In genomic region chr10:24814568-24815313, GRCh38 we compare ENCODE assay signal across 15 cellular contexts.
DNase-seq lines count a peak whose midpoint lies in the region; ATAC-seq and TF ChIP-seq lines count a peak whose summit lies in the region.
"Had no signal": no experiment of that assay in that cellular context is flagged by ENCODE, and none has a peak within 500 bp of the region (broad histone marks: within the 10 kb centered on the region; RNA-seq: fewer than 3 reads in every experiment).

No MANE protein-coding gene starts in this region.

- peak; percentile 75 for DNase-seq in A172 (ENCODE audit: low spot score)
- peak; percentile 47 for DNase-seq in HCEC 1CT
- DNase-seq in fibroblast of mammary gland (ENCODE audit: low read depth): peak; percentile 45
- DNase-seq in UCSD-AML1 (lab: John Stamatoyannopoulos, UW; ENCODE audit: unreplicated experiment): no peak
- no peak for DNase-seq in neural progenitor cell (ENCODE audit: low spot score)
- DNase-seq in psoas muscle: no peak
- DNase-seq: amniotic stem cell; hippocampal formation; occipital lobe; Peyer's patch; stimulated activated CD4-positive, alpha-beta T cell treated with anti-CD3 and anti-CD28 coated beads, Interleukin-15, amount 100 ng/mL, for 24 hours had no signal

- ATAC-seq in SK-N-SH treated with all-trans-retinoic acid at 6 μM for 48 hours (peak; percentile 75), psoas muscle (no peak), HG02852 (IDR thresholded peaks at IDR 0.05; ENCODE audit: unreplicated experiment) (no peak)

- H2AFZ ChIP-seq in neural progenitor cell (replicated peaks): no peak overlapping the region

- H3K36me3 ChIP-seq in neural progenitor cell: no peaks in the 10 kb centered on the region
- H3K36me3 ChIP-seq in psoas muscle (ENCODE audit: insufficient read depth in 1 of 2, low read depth in 1 of 2): no peaks in the 10 kb centered on the region
- H3K36me3 ChIP-seq: Peyer's patch had no signal

- no peak overlapping the region for H3K4me2 ChIP-seq in neural progenitor cell

- H4K20me1 ChIP-seq in neural progenitor cell (ENCODE audit: low read depth): no peaks in the 10 kb centered on the region

- H3K4me1 Mint-ChIP-seq in neural progenitor cell: peaks cover 5% of the 10 kb centered on the region
- H3K4me1 Mint-ChIP-seq: B cell, memory B cell had no signal

- 86 to 88% (median 86%) methylated on average over 11 of the region's 11 CpGs for WGBS in psoas muscle, 3 donors

- intact Hi-C loops in psoas muscle (cut with DNase I): no loop called here

- no peak overlapping the region for H3K27ac ChIP-seq in neural progenitor cell
- H3K27ac ChIP-seq in psoas muscle: no peak overlapping the region
- H3K27ac ChIP-seq: Peyer's patch had no signal

- H3K79me2 ChIP-seq in neural progenitor cell (ENCODE audit: low read depth): no peaks in the 10 kb centered on the region

- no peak overlapping the region for H3K27ac Mint-ChIP-seq in neural progenitor cell
- H3K27ac Mint-ChIP-seq: B cell, memory B cell had no signal

- H3K27me3 ChIP-seq in neural progenitor cell: no peaks in the 10 kb centered on the region
- no peaks in the 10 kb centered on the region for H3K27me3 ChIP-seq in psoas muscle (ENCODE audit: insufficient read depth in 3 of 3, low read length in 2 of 3)
- H3K27me3 ChIP-seq: Peyer's patch had no signal

- no peaks in the 10 kb centered on the region for H3F3A ChIP-seq in neural progenitor cell (ENCODE audit: low read depth)

- TF ChIP-seq CTCF in fibroblast of mammary gland (conservative IDR thresholded peaks at IDR 0.05; ENCODE audit: control insufficient read depth, insufficient read depth, low read depth, low read length) (no peak), neural progenitor cell (IDR thresholded peaks at IDR 0.05) (no peak), psoas muscle (IDR thresholded peaks at IDR 0.05) (no peak)

- H3K4me3 ChIP-seq in fibroblast of mammary gland (ENCODE audit: control insufficient read depth, low read depth, low read length) (no peak overlapping the region), neural progenitor cell (no peak overlapping the region), psoas muscle (no peak overlapping the region)
- H3K4me3 ChIP-seq: Peyer's patch had no signal

- H3K9me3 ChIP-seq in neural progenitor cell (ENCODE audit: low read depth) (no peaks in the 10 kb centered on the region), psoas muscle (no peaks in the 10 kb centered on the region)
- H3K9me3 ChIP-seq: Peyer's patch had no signal

- H3K27me3 Mint-ChIP-seq in neural progenitor cell (ENCODE audit: insufficient read depth, low read depth): no peaks in the 10 kb centered on the region
- H3K27me3 Mint-ChIP-seq: B cell had no signal

- H3K4me1 ChIP-seq in neural progenitor cell: peaks cover 5% of the 10 kb centered on the region
- no peaks in the 10 kb centered on the region for H3K4me1 ChIP-seq in psoas muscle
- H3K4me1 ChIP-seq: Peyer's patch had no signal

- H3K36me3 Mint-ChIP-seq in neural progenitor cell: no peaks in the 10 kb centered on the region

- H3K4me3 Mint-ChIP-seq in neural progenitor cell: no peak overlapping the region
- H3K4me3 Mint-ChIP-seq: B cell, memory B cell had no signal

- no peak overlapping the region for H3K9ac ChIP-seq in neural progenitor cell

- no peaks in the 10 kb centered on the region for H3K9me3 Mint-ChIP-seq in neural progenitor cell
- H3K9me3 Mint-ChIP-seq: memory B cell had no signal

TF ChIP-seq in SK-N-SH treated with all-trans-retinoic acid at 6 μM for 48 hours, 23 proteins besides CTCF, POLR2A, EP300 and RAD21:
- TF ChIP-seq OSR1 (CRISPR knock-in tag; IDR thresholded peaks at IDR 0.05) (no peak), ARNTL (CRISPR knock-in tag; IDR thresholded peaks at IDR 0.05; ENCODE audit: borderline replicate concordance, low read depth) (no peak), PPARA (CRISPR knock-in tag; IDR thresholded peaks at IDR 0.05; ENCODE audit: borderline replicate concordance) (no peak), BACH2 (CRISPR knock-in tag; IDR thresholded peaks at IDR 0.05; ENCODE audit: borderline replicate concordance) (no peak), ZNF70 (CRISPR knock-in tag; IDR thresholded peaks at IDR 0.05) (no peak), RARB (CRISPR knock-in tag; IDR thresholded peaks at IDR 0.05) (no peak), ISL1 (CRISPR knock-in tag; IDR thresholded peaks at IDR 0.05) (no peak), CSRNP3 (CRISPR knock-in tag; IDR thresholded peaks at IDR 0.05) (no peak), POU6F1 (CRISPR knock-in tag; IDR thresholded peaks at IDR 0.05; ENCODE audit: borderline replicate concordance, low read depth) (no peak), ZNF565 (CRISPR knock-in tag; conservative IDR thresholded peaks at IDR 0.05; ENCODE audit: low read depth) (no peak), ZFP3 (CRISPR knock-in tag; IDR thresholded peaks at IDR 0.05) (no peak), ZC3H10 (CRISPR knock-in tag; IDR thresholded peaks at IDR 0.05) (no peak), ZFP30 (CRISPR knock-in tag; IDR thresholded peaks at IDR 0.05) (no peak)

Comparison
In these comparisons a context has a peak if more than half of its experiments do, and no peak if none do; other contexts are left out.
1. DNase-seq: peak in A172 (single experiment), HCEC 1CT (single experiment) and fibroblast of mammary gland (single experiment); none in UCSD-AML1 (single experiment), neural progenitor cell (single experiment) and psoas muscle (0 of 2).